In genomic region chr22:24593810-24594568, GRCh38 we compare ENCODE assay signal across 1 cellular context.
TF ChIP-seq lines count a peak whose summit lies in the region.

No MANE protein-coding gene starts in this region.

TF ChIP-seq in HEK293, 187 proteins besides CTCF, POLR2A, EP300 and RAD21 (continued from another document):
- TF ChIP-seq ZNF514 (tag by site-specific recombination; IDR thresholded peaks at IDR 0.05) (no peak), ZNF24 (tag by site-specific recombination; IDR thresholded peaks at IDR 0.05) (no peak), ZNF664 (tag by site-specific recombination; IDR thresholded peaks at IDR 0.05) (no peak), PRDM10 (tag by site-specific recombination; IDR thresholded peaks at IDR 0.05) (peak; percentile 68), ZNF645 (tag by site-specific recombination; IDR thresholded peaks at IDR 0.05) (no peak), PRDM1 (tag by site-specific recombination; IDR thresholded peaks at IDR 0.05) (no peak), ZNF639 (tag by site-specific recombination; IDR thresholded peaks at IDR 0.05) (no peak), ZSCAN4 (tag by site-specific recombination; IDR thresholded peaks at IDR 0.05) (peak; percentile 76), ZBTB8A (tag by site-specific recombination; IDR thresholded peaks at IDR 0.05) (no peak), ZNF324 (tag by site-specific recombination; IDR thresholded peaks at IDR 0.05) (no peak), ZNF2 (tag by site-specific recombination; IDR thresholded peaks at IDR 0.05) (no peak), ZNF148 (tag by site-specific recombination; IDR thresholded peaks at IDR 0.05; ENCODE audit: borderline replicate concordance) (no peak), ZNF274 (IDR thresholded peaks at IDR 0.05; ENCODE audit: low read length) (no peak), ZNF274 (tag by site-specific recombination; IDR thresholded peaks at IDR 0.05; ENCODE audit: borderline replicate concordance) (no peak), PATZ1 (tag by site-specific recombination; IDR thresholded peaks at IDR 0.05) (0 out of 2 replicates have a peak, but pooled peaks have one; percentile 10), ZBTB26 (tag by site-specific recombination; optimal IDR thresholded peaks at IDR 0.05) (no peak), BCL11A (tag by site-specific recombination; IDR thresholded peaks at IDR 0.05; ENCODE audit: low read depth) (no peak), SCRT1 (tag by site-specific recombination; IDR thresholded peaks at IDR 0.05; ENCODE audit: borderline replicate concordance) (peak; percentile 56; the same call in 1 of the 2 replicates), ZBTB20 (tag by site-specific recombination; IDR thresholded peaks at IDR 0.05) (no peak), IKZF3 (tag by site-specific recombination; IDR thresholded peaks at IDR 0.05) (no peak), SP7 (tag by site-specific recombination; IDR thresholded peaks at IDR 0.05) (no peak)
